In the genomic region with DNA sequence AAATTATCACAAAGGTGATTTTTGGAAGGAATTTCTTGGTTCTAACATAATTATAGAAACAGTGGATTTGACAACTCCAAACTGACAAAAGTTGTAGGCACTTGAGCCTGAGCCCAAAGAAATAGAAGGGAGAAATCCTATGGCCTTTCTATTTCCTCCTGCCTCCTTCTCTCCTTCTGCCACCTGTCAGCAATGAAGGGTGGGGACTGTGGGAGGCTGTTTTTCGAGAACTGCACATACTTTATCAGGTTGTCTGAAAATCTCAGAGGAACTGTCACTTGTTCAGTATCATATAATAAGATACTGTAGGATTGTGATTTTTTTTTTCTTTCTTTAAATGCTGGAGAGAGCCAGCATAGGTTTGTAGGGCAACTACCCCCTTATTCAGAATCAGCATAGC, we compare ENCODE assay signal across 6 cellular contexts.
"Had no signal": no experiment of that assay in that cellular context is flagged by ENCODE, and none has a peak within 500 bp of the region (broad histone marks: within the 10 kb centered on the region; RNA-seq: fewer than 3 reads in every experiment).

No MANE protein-coding gene starts in this region.

- FAIRE-seq: HepG2, HTR-8/SVneo, K562 had no signal

- DNase-seq: IMR-90, KBM-7 had no signal

- ATAC-seq: HepG2, K562 had no signal

- H3K4me3 ChIP-seq: K562 had no signal

- H3K27ac ChIP-seq: HL-60 had no signal
